11 cellular contexts compared by ENCODE assay signal in the genomic region with DNA sequence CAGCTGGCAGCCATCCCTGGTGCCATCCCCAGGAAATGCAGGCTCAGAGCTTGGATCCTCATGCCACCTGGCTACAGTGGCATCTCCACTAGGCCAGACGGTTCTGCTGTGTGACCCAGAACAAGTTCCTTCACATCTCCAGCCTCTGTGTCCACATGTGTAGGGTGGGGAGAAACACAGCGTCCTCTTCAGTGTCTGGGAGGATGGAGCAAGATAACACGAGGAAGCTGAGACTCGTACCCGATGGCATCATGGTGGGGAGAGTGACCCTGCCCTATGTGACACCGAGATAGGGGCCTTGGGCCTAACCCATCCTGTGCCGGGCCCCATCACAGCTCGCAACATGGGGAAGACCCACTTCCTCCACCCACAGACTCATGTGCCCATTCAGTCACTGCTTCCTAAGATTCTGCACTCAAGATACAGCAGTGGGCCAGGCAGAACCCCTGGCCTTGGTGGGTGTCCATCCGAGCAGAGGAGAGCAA.
"Had no signal": no experiment of that assay in that cellular context is flagged by ENCODE, and none has a peak within 500 bp of the region (broad histone marks: within the 10 kb centered on the region; RNA-seq: fewer than 3 reads in every experiment).

No MANE protein-coding gene starts in this region.

- H3K9me3 Mint-ChIP-seq: activated naive CD4-positive, alpha-beta T cell treated with anti-CD3 and anti-CD28 coated beads for 36 hours; endodermal cell; naive thymus-derived CD4-positive, alpha-beta T cell had no signal

- H3K27ac ChIP-seq: ascending aorta, cardiac muscle cell, neutrophil, SK-N-MC, VCaP had no signal

- H3K4me1 ChIP-seq: ascending aorta had no signal

- H3K27ac Mint-ChIP-seq: activated naive CD4-positive, alpha-beta T cell treated with anti-CD3 and anti-CD28 coated beads for 36 hours; endodermal cell had no signal

- FAIRE-seq: frontal cortex had no signal

- H3K9me3 ChIP-seq: ascending aorta, mucosa of descending colon, neutrophil had no signal

- H3K4me3 Mint-ChIP-seq: activated naive CD4-positive, alpha-beta T cell treated with anti-CD3 and anti-CD28 coated beads for 36 hours; endodermal cell had no signal

- H3K27me3 ChIP-seq: ascending aorta, cardiac muscle cell, dorsolateral prefrontal cortex, neutrophil had no signal

- H3K4me3 ChIP-seq: ascending aorta, cardiac muscle cell, dorsolateral prefrontal cortex, mucosa of descending colon, SK-N-MC had no signal

- H3K36me3 ChIP-seq: cardiac muscle cell, neutrophil had no signal

- H3K27me3 Mint-ChIP-seq: naive thymus-derived CD4-positive, alpha-beta T cell had no signal
